ENCODE assay signal across 8 cellular contexts in the genomic region with DNA sequence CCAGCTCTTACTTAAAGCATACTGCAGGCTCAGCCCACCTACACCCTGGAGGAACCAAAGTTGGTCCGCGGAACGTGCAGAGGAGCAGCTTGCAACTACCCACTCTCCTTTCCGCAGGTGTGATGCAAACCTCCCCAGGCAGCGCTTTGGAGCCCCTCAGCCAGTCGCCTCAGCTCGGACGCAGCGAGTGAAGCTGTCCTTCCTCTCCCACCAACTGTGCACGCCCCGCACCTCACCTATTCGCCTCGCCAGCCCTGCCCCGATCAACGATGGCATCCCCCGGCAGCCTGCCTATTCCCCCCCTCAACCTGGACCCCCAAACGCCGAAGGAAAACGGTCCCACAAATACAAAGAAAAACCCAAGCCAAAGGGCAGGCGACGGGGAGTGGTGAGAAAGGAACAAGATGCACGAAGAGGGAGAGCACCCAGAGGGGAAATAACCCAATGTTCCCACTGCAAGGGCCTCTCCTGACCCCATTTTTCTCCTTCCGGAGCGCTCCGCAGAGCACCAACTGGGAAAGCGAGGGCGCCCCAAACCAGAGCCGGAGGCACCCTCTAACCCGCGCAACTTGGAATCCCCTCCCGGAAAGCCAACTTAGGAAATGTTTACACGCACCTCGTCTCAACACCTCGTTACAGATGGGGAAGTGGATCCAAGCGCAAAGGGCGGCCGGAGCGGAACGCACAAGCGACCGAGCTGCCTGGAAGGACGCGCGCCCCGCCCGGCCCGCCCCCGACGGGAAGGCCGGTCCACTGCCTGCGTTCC. TPM values are rescaled to one million over a fixed set of nuclear protein-coding genes. Genes with fewer than 3 reads are reported as not detected.
DNase-seq lines count a peak whose midpoint lies in the region; ATAC-seq, FAIRE-seq and TF ChIP-seq lines count a peak whose summit lies in the region.

No MANE protein-coding gene starts in this region.

- peak overlapping the region; percentile 83 for H3K27ac Mint-ChIP-seq in CD4-positive, alpha-beta T cell
- H3K27ac Mint-ChIP-seq in progenitor cell of endocrine pancreas, result peak overlapping the region; percentile 94

- H3K27me3 ChIP-seq in CD4-positive, alpha-beta T cell (ENCODE audit: control insufficient read depth, insufficient read depth, low read length), result no peaks in the 10 kb centered on the region
- H3K27me3 ChIP-seq in right atrium auricular region, result no peaks in the 10 kb centered on the region

- H3K36me3 Mint-ChIP-seq in CD4-positive, alpha-beta T cell (ENCODE audit: low read depth), result peaks cover 42% of the 10 kb centered on the region
- H3K36me3 Mint-ChIP-seq in progenitor cell of endocrine pancreas (ENCODE audit: insufficient read depth), result peaks cover 12% of the 10 kb centered on the region

- peak; percentile 53 for ATAC-seq in CD4-positive, alpha-beta T cell (ENCODE audit: poor library complexity)
- ATAC-seq in GM19452 (IDR thresholded peaks at IDR 0.05; ENCODE audit: unreplicated experiment) (peak; percentile 55), HG03521 (IDR thresholded peaks at IDR 0.05; ENCODE audit: unreplicated experiment) (peak; percentile 40), SK-N-SH treated with all-trans-retinoic acid at 6 μM for 48 hours (peak; percentile 67)

- peaks cover 6% of the 10 kb centered on the region for H3K36me3 ChIP-seq in right atrium auricular region

- H3K4me1 Mint-ChIP-seq in CD4-positive, alpha-beta T cell (ENCODE audit: low read depth), result peaks cover 48% of the 10 kb centered on the region
- peaks cover 9% of the 10 kb centered on the region for H3K4me1 Mint-ChIP-seq in progenitor cell of endocrine pancreas (ENCODE audit: low read depth)

- peaks cover 0 to 20% of the 10 kb centered on the region in 2 donors for H3K4me1 ChIP-seq in right atrium auricular region

- no peak for FAIRE-seq in D721Med (lab: Jason Lieb, UNC)

- CTCF ChIA-PET in CD4-positive, alpha-beta T cell (lab: Charles Lee), result interaction anchor here (0.6 to 1.2 kb wide), 2 partner anchors 32 to 35 kb away, joined by 3 read pairs; no protein-coding TSS in a partner anchor

- no peaks in the 10 kb centered on the region for H3K27me3 Mint-ChIP-seq in CD4-positive, alpha-beta T cell
- H3K27me3 Mint-ChIP-seq in progenitor cell of endocrine pancreas, result no peaks in the 10 kb centered on the region

- DNase-seq in CD4-positive, alpha-beta T cell, result peak; percentile 29 to 45 (median 34)
- DNase-seq in amniotic stem cell (lab: John Stamatoyannopoulos, UW), result peak; percentile 4
- DNase-seq in right atrium auricular region (ENCODE audit: low spot score), result no peak
- peak; percentile 14 for DNase-seq in progenitor cell of endocrine pancreas (ENCODE audit: low spot score, unreplicated experiment)
- DNase-seq in D721Med (ENCODE audit: insufficient read length, low spot score), result no peak

- no peak for TF ChIP-seq CTCF in CD4-positive, alpha-beta T cell (IDR thresholded peaks at IDR 0.05)
- TF ChIP-seq CTCF in right atrium auricular region (IDR thresholded peaks at IDR 0.05) (no peak), progenitor cell of endocrine pancreas (IDR thresholded peaks at IDR 0.05; ENCODE audit: unreplicated experiment) (no peak), D721Med (IDR thresholded peaks at IDR 0.05; ENCODE audit: insufficient read depth, missing control alignments) (no peak)

- peak overlapping the region; percentile 97 for H3K4me3 Mint-ChIP-seq in CD4-positive, alpha-beta T cell
- H3K4me3 Mint-ChIP-seq in progenitor cell of endocrine pancreas (ENCODE audit: low read depth), result peak overlapping the region; percentile 96

- no peaks in the 10 kb centered on the region for H3K9me3 ChIP-seq in CD4-positive, alpha-beta T cell (ENCODE audit: control insufficient read depth, low read length)
- H3K9me3 ChIP-seq in right atrium auricular region, result no peaks in the 10 kb centered on the region

- POLR2A ChIA-PET in CD4-positive, alpha-beta T cell (lab: Charles Lee), result interaction anchor here (0.7 to 3.1 kb wide), 5 partner anchors 16 to 702 kb away, joined by 3 to 16 read pairs (median 4); a partner anchor contains a TSS

- H3K9me3 Mint-ChIP-seq in CD4-positive, alpha-beta T cell, result no peaks in the 10 kb centered on the region
- no peaks in the 10 kb centered on the region for H3K9me3 Mint-ChIP-seq in progenitor cell of endocrine pancreas (ENCODE audit: low read depth)

- H3K4me3 ChIP-seq in right atrium auricular region, result peak overlapping the region; percentile 62 to 93

- intact Hi-C loops in CD4-positive, alpha-beta T cell (cut with DNase I, micrococcal nuclease), result loop anchor here in 1 of 2 experiments (2.0 to 10.0 kb wide), 4 partner anchors 17 to 531 kb away; a partner anchor contains a TSS

- peak overlapping the region; percentile 35 for H3K27ac ChIP-seq in CD4-positive, alpha-beta T cell (ENCODE audit: low read depth, low read length)
- H3K27ac ChIP-seq in right atrium auricular region, result peak overlapping the region; percentile 89 to 93

TF ChIP-seq in SK-N-SH treated with all-trans-retinoic acid at 6 μM for 48 hours, 23 proteins besides CTCF, POLR2A, EP300 and RAD21:
- TF ChIP-seq ESRRG (CRISPR knock-in tag; IDR thresholded peaks at IDR 0.05), result no peak
- TF ChIP-seq ZC3H10 (CRISPR knock-in tag; IDR thresholded peaks at IDR 0.05), result no peak
- TF ChIP-seq ZFP30 (CRISPR knock-in tag; IDR thresholded peaks at IDR 0.05), result peak; percentile 78

RNA-seq across cellular contexts. Expression of a gene that starts 0.7 kb away (rescaled TPM):
- total RNA-seq in CD4-positive, alpha-beta T cell, result 10 to 100 TPM; 20.1 to 22.8 TPM
- 10 to 100 TPM; 26.5 to 31.0 TPM for total RNA-seq in right atrium auricular region
- total RNA-seq in progenitor cell of endocrine pancreas, result 91.5 and 98.6 TPM in 2 replicates

RNA-seq across cellular contexts. Expression of a gene that starts 0.7 kb away (rescaled TPM):
- 1 to 10 TPM; 8.5 TPM for total RNA-seq in CD4-positive, alpha-beta T cell
- total RNA-seq in right atrium auricular region (1 to 10 TPM; 4.7 to 5.6 TPM), progenitor cell of endocrine pancreas (7.5 and 7.7 TPM in 2 replicates)

RNA-seq across cellular contexts. Expression of a gene that starts 17.5 kb away (rescaled TPM):
- total RNA-seq in CD4-positive, alpha-beta T cell, result 10 to 100 TPM; 38.2 to 40.3 TPM
- 100 to 1,000 TPM in 1 of 2 donors, 10 to 100 TPM in 1; 97.2 to 140 TPM for total RNA-seq in right atrium auricular region
- total RNA-seq in progenitor cell of endocrine pancreas, result 64.7 and 66.9 TPM in 2 replicates

Comparison
In these comparisons a context has a peak if more than half of its experiments do, and no peak if none do; other contexts are left out.
1. DNase-seq: peak in CD4-positive, alpha-beta T cell (10 of 10), amniotic stem cell (single experiment) and progenitor cell of endocrine pancreas (single experiment); none in right atrium auricular region (single experiment) and D721Med (single experiment).
2. Peak in every context shown above with its lines, with median percentiles within 50 percentile points of each other: ATAC-seq.